ENCODE assay signal across 8 cellular contexts in genomic region chr12:92362785-92363184, GRCh38.
DNase-seq lines count a peak whose midpoint lies in the region; ATAC-seq and TF ChIP-seq lines count a peak whose summit lies in the region.

No MANE protein-coding gene starts in this region.

- ATAC-seq in GM19043 (IDR thresholded peaks at IDR 0.05; ENCODE audit: low read depth, unreplicated experiment) (peak; percentile 51), HG03196 (IDR thresholded peaks at IDR 0.05; ENCODE audit: unreplicated experiment) (peak; percentile 45)

- H3K4me2 ChIP-seq in BLaER1, result peak overlapping the region; percentile 78

- no peaks in the 10 kb centered on the region for H3K36me3 Mint-ChIP-seq in chondrocyte (ENCODE audit: low read depth)

- H3K4me3 Mint-ChIP-seq in chondrocyte (ENCODE audit: unreplicated experiment), result no peak overlapping the region

- H3K36me3 ChIP-seq in BLaER1 (no peaks in the 10 kb centered on the region), colonic mucosa (no peaks in the 10 kb centered on the region)

- H3K27me3 ChIP-seq in BLaER1 (no peaks in the 10 kb centered on the region), colonic mucosa (no peaks in the 10 kb centered on the region)

- no peaks in the 10 kb centered on the region for H3K9me3 Mint-ChIP-seq in chondrocyte (ENCODE audit: low read depth)

- peak overlapping the region; percentile 56 for H3K4me3 ChIP-seq in BLaER1
- no peak overlapping the region for H3K4me3 ChIP-seq in colonic mucosa

- H3K27ac Mint-ChIP-seq in chondrocyte (ENCODE audit: unreplicated experiment), result no peak overlapping the region

- no peaks in the 10 kb centered on the region for H4K20me1 ChIP-seq in BLaER1

- H3K27me3 Mint-ChIP-seq in chondrocyte (ENCODE audit: low read depth), result no peaks in the 10 kb centered on the region

- no peak for DNase-seq in colonic mucosa
- no peak for DNase-seq in chondrocyte (ENCODE audit: low spot score)
- DNase-seq in cortex of kidney (lab: John Stamatoyannopoulos, UW), result no peak
- DNase-seq in SHP77 treated with DMSO at 0.1 percent for 48 hours (lab: John Stamatoyannopoulos, UW), result no peak
- DNase-seq in AML-193 (lab: John Stamatoyannopoulos, UW), result no peak

- H3K4me1 ChIP-seq in BLaER1, result peaks cover 56% of the 10 kb centered on the region
- H3K4me1 ChIP-seq in colonic mucosa, result no peaks in the 10 kb centered on the region

- TF ChIP-seq CTCF in colonic mucosa (IDR thresholded peaks at IDR 0.05) (no peak), chondrocyte (IDR thresholded peaks at IDR 0.05) (no peak)

- intact Hi-C loops in colonic mucosa (cut with DNase I), result no loop called here

- H3K27ac ChIP-seq in BLaER1 (peak overlapping the region; percentile 93), colonic mucosa (peak overlapping the region; percentile 60)

- peaks cover 4% of the 10 kb centered on the region; the same call in 1 of the 2 replicates for H3K9me3 ChIP-seq in BLaER1
- no peaks in the 10 kb centered on the region for H3K9me3 ChIP-seq in colonic mucosa

- H3K4me1 Mint-ChIP-seq in chondrocyte (ENCODE audit: low read depth), result peaks cover 24% of the 10 kb centered on the region

- H3K9ac ChIP-seq in BLaER1, result peak overlapping the region; percentile 80
- no peak overlapping the region for H3K9ac ChIP-seq in colonic mucosa (ENCODE audit: low read depth in 2 of 2, low read length in 2 of 2)
